In the genomic region with DNA sequence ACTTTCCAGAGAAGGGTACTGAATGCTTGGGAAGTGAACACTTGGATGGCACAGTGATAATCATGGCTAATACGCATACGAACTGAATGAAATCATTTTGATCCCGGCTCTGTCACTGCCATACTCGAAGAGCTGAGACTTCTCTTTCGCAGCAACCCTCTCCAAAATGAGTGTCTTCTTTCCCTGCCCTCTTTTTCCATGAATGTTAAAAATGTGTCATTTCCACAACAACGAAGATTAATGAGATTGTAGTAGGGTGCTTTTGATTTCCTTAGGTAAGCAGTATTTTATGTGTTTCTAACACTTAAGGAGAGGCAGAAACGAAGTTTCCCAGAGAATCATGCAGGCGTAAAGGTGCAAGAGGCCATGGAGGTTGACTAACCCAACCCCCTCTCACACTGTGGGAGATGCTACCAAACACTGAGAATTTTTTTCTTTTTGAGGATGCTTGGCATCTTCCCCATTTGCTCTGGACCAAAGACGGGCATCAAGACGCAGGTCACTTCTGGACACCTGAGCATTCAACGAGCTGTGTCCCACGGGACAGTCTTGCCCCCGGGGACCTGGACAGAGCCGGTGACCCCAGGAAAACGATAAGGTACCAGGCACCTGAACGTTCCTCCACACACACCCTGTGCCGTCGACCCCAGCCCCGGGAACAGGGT, we compare ENCODE assay signal across 9 cellular contexts. TPM values are rescaled to one million over a fixed set of nuclear protein-coding genes. Genes with fewer than 3 reads are reported as not detected.
DNase-seq lines count a peak whose midpoint lies in the region; ATAC-seq and TF ChIP-seq lines count a peak whose summit lies in the region.
"Had no signal": no experiment of that assay in that cellular context is flagged by ENCODE, and none has a peak within 500 bp of the region (broad histone marks: within the 10 kb centered on the region; RNA-seq: fewer than 3 reads in every experiment).

No MANE protein-coding gene starts in this region.

- ATAC-seq in naive B cell (ENCODE audit: low read depth in 2 of 2): no peak
- ATAC-seq in GM21447 (IDR thresholded peaks at IDR 0.05; ENCODE audit: unreplicated experiment): no peak

- peak overlapping the region in 4 of 6 donors; percentile 61 to 81 (median 76) for H3K27ac Mint-ChIP-seq in naive B cell

- no peak for TF ChIP-seq CTCF in GM13977 (IDR thresholded peaks at IDR 0.05; ENCODE audit: extremely low read depth, insufficient read depth, missing control alignments)

- H3K4me3 Mint-ChIP-seq in naive B cell: peak overlapping the region; percentile 76 to 94 (median 90)

- H3K36me3 ChIP-seq in NT2/D1 (ENCODE audit: insufficient read depth, insufficient read length, low read length): peaks cover 4% of the 10 kb centered on the region

- H3K27me3 Mint-ChIP-seq in naive B cell: peaks cover 5 to 7% (median 6%) of the 10 kb centered on the region in 3 donors

- H3K4me1 ChIP-seq in NT2/D1 (ENCODE audit: insufficient read depth, insufficient read length): no peaks in the 10 kb centered on the region

- peak overlapping the region; percentile 73 for H3K4me3 ChIP-seq in NT2/D1 (ENCODE audit: insufficient read length, low read depth)

- DNase-seq in ACHN (peak; percentile 17), GM13977 (ENCODE audit: low spot score) (peak; percentile 17), NT2/D1 (ENCODE audit: low read depth, low spot score) (no peak), dermis blood vessel endothelial cell (peak; percentile 18), naive B cell (no peak), foreskin melanocyte (no peak), CD1c-positive myeloid dendritic cell (ENCODE audit: extremely low spot score) (no peak)

- in situ Hi-C loops in ACHN (cut with HindIII; ENCODE audit: low pct_ligation_motif_present, low pct_unique_long_range_greater_than_20kb, low sequenced_read_pairs) (no loop called here), GM13977 (cut with MboI; ENCODE audit: low pct_unique_long_range_greater_than_20kb, low sequenced_read_pairs, unreplicated experiment) (no loop called here)

- no peaks in the 10 kb centered on the region for H3K9me3 ChIP-seq in NT2/D1 (ENCODE audit: insufficient read depth, low read length)

- peaks cover 16% of the 10 kb centered on the region for H3K27me3 ChIP-seq in NT2/D1 (ENCODE audit: insufficient read depth, insufficient read length)

- no peaks in the 10 kb centered on the region for H3K9me3 Mint-ChIP-seq in naive B cell

- H3K36me3 Mint-ChIP-seq in naive B cell: no peaks in the 10 kb centered on the region

- H3K4me1 Mint-ChIP-seq in naive B cell: peaks cover 17 to 21% (median 18%) of the 10 kb centered on the region in 3 donors

- peak overlapping the region; percentile 86 for H3K9ac ChIP-seq in NT2/D1 (ENCODE audit: insufficient read length, low read depth)

RNA-seq across cellular contexts. Expression of gene COPG2, which starts 0.8 kb away (rescaled TPM):
- total RNA-seq in dermis blood vessel endothelial cell: 16.0 and 22.3 TPM in 2 replicates
- 1 to 10 TPM in 5 of 6 donors, not detected in 1; 1.5 to 7.3 (median 2.0) TPM for polyA plus RNA-seq in naive B cell (ENCODE audit: low read depth in 6 of 6)

RNA-seq across cellular contexts. Expression of gene TSGA13, which starts 18.6 kb away (rescaled TPM):
- total RNA-seq in dermis blood vessel endothelial cell: not detected in 2 replicates
- polyA plus RNA-seq in naive B cell (ENCODE audit: low read depth in 6 of 6): not detected
- total RNA-seq: pulmonary artery endothelial cell had no signal

Comparison
In these comparisons a context has a peak if more than half of its experiments do, and no peak if none do; other contexts are left out.
1. DNase-seq: peak in ACHN (single experiment), GM13977 (single experiment) and dermis blood vessel endothelial cell (single experiment); none in NT2/D1 (single experiment), naive B cell (single experiment), foreskin melanocyte (single experiment) and CD1c-positive myeloid dendritic cell (single experiment).